ENCODE assay signal across 8 cellular contexts in the genomic region with DNA sequence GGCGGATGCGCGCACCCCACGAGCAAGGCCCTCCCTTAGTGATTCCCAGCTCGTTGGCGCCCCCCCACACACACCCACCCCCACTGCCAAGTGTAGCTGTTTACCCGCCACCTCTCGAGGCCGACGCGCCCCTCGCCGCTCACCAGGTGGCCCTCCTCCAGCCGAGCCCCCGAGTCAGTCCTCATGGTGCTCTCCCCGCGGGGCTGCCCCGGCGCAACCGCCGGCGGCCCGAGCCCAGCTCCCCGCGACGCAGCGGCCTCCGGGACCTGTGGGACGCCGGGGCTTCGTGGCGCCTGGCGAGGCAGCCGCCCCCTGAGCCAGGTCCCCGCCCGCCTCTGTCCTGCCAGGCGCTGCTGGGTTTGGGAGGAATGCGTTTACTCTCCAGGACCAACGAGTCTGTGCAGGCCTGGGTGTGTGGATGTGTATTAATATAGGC. TPM values are rescaled to one million over a fixed set of nuclear protein-coding genes. Genes with fewer than 3 reads are reported as not detected.
DNase-seq lines count a peak whose midpoint lies in the region; ATAC-seq, FAIRE-seq and TF ChIP-seq lines count a peak whose summit lies in the region.

A gene with protein sequence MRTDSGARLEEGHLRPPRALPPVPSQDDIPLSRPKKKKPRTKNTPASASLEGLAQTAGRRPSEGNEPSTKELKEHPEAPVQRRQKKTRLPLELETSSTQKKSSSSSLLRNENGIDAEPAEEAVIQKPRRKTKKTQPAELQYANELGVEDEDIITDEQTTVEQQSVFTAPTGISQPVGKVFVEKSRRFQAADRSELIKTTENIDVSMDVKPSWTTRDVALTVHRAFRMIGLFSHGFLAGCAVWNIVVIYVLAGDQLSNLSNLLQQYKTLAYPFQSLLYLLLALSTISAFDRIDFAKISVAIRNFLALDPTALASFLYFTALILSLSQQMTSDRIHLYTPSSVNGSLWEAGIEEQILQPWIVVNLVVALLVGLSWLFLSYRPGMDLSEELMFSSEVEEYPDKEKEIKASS (minus strand): TSS at position 288 of the 436 bp plus-strand sequence. CDS start 103 bp downstream, at position 185.

- in situ Hi-C loops in G401 (cut with HindIII; ENCODE audit: low sequenced_read_pairs), result no loop called here

- peak within 1 kb of the TSS; percentile 87 for H3K9ac ChIP-seq in HUES64 (ENCODE audit: low read depth, low read length)
- peak within 1 kb of the TSS; percentile 91 for H3K9ac ChIP-seq in endothelial cell of umbilical vein (replicated peaks; ENCODE audit: extremely low read depth, insufficient read depth, low read length)

- dilution Hi-C loops in endothelial cell of umbilical vein (cut with MboI; ENCODE audit: extremely low pct_ligation_motif_present, low sequenced_read_pairs), result no loop called here

- POLR2A ChIA-PET in endothelial cell of umbilical vein (lab: Charles Lee), result no interaction called here

- no TSS peak for BruUV-seq in endothelial cell of umbilical vein (replicated peaks; lab: Mats Ljungman, UMichigan)

- H3K9me1 ChIP-seq in endothelial cell of umbilical vein (replicated peaks; ENCODE audit: control insufficient read depth, extremely low read depth, insufficient read depth, low read length), result no peaks in the 10 kb centered on the region

- peak within 1 kb of the TSS; percentile 92 for H2AFZ ChIP-seq in endothelial cell of umbilical vein (ENCODE audit: low read depth, low read length)

- peaks cover 16% of the 10 kb centered on the region for H3K4me1 ChIP-seq in HUES64 (ENCODE audit: insufficient read depth, low read length)
- H3K4me1 ChIP-seq in endothelial cell of umbilical vein (ENCODE audit: control insufficient read depth, extremely low read depth, insufficient read depth, low read length), result peaks cover 12% of the 10 kb centered on the region
- H3K4me1 ChIP-seq in suprapubic skin, result peaks cover 31% of the 10 kb centered on the region

- H3K4me3 ChIP-seq in HUES64 (ENCODE audit: low read length) (peak within 1 kb of the TSS; percentile 87), endothelial cell of umbilical vein (replicated peaks in 1 of 3; ENCODE audit: insufficient read depth in 1 of 3, low read depth in 1 of 3, low read length in 3 of 3) (peak within 1 kb of the TSS; percentile 62 to 93 (median 77)), suprapubic skin (peak within 1 kb of the TSS; percentile 92)

- intact Hi-C loops in endothelial cell of umbilical vein (cut with micrococcal nuclease), result loop anchor here (1.0 to 5.0 kb wide), 4 partner anchors 12 to 192 kb away; a partner anchor contains a TSS

- H4K20me1 ChIP-seq in endothelial cell of umbilical vein (replicated peaks; ENCODE audit: control insufficient read depth, extremely low read depth, insufficient read depth, low read length), result no peaks in the 10 kb centered on the region

- TF ChIP-seq POLR2A in endothelial cell of umbilical vein (IDR thresholded peaks at IDR 0.05; ENCODE audit: low read depth, low read length) (peak; percentile 10), suprapubic skin (IDR thresholded peaks at IDR 0.05) (peak in 1 of 2 donors; percentile 56)

- ATAC-seq in GM21528 (IDR thresholded peaks at IDR 0.05; ENCODE audit: low FRiP score, unreplicated experiment), result peak; percentile 42

- CTCF ChIA-PET in endothelial cell of umbilical vein (lab: Charles Lee), result interaction anchor here (1.0 to 2.3 kb wide), 5 partner anchors 10 to 177 kb away, joined by 3 to 13 read pairs (median 4); a partner anchor contains a TSS

- H3K4me2 ChIP-seq in endothelial cell of umbilical vein (ENCODE audit: insufficient read depth, low read length), result peak within 1 kb of the TSS; percentile 98

- H3K27ac ChIP-seq in HUES64 (ENCODE audit: low read depth, low read length) (peak within 1 kb of the TSS; percentile 86), endothelial cell of umbilical vein (ENCODE audit: insufficient read depth, low read depth, low read length) (peak within 1 kb of the TSS; percentile 87), suprapubic skin (peak within 1 kb of the TSS; percentile 97)

- DNase-seq in G401 (ENCODE audit: low spot score) (peak; percentile 62), endothelial cell of umbilical vein (ENCODE audit: low read depth, low spot score) (peak; percentile 61), mucosa of gallbladder (ENCODE audit: low spot score) (peak; percentile 29), suprapubic skin (ENCODE audit: low spot score in 2 of 2) (peak; percentile 81 to 84), UCSD-AML1 (lab: John Stamatoyannopoulos, UW; ENCODE audit: unreplicated experiment) (no peak)
- peak; percentile 54 for DNase-seq in activated CD4-positive, CD25-positive, alpha-beta regulatory T cell treated with anti-CD3 and anti-CD28 coated beads, Interleukin-2, amount 50 U/mL, for 72 hours

- WGBS in HUES64, result under 1% methylated on average over 38 of the region's 39 CpGs
- 2% methylated on average over 26 of the region's 39 CpGs for WGBS in suprapubic skin

- TF ChIP-seq CTCF in endothelial cell of umbilical vein (IDR thresholded peaks at IDR 0.05; ENCODE audit: extremely low read depth in 1 of 2, insufficient read depth in 1 of 2, low read depth in 1 of 2, low read length in 2 of 2) (no peak), suprapubic skin (IDR thresholded peaks at IDR 0.05) (no peak)

- no peaks in the 10 kb centered on the region for H3K27me3 ChIP-seq in HUES64 (ENCODE audit: insufficient read depth, low read length)
- no peaks in the 10 kb centered on the region for H3K27me3 ChIP-seq in endothelial cell of umbilical vein (ENCODE audit: control insufficient read depth in 2 of 2, insufficient read depth in 2 of 2, low read length in 2 of 2)
- no peaks in the 10 kb centered on the region for H3K27me3 ChIP-seq in suprapubic skin

- peak; percentile 21 for FAIRE-seq in endothelial cell of umbilical vein (lab: Jason Lieb, UNC)

- no peaks in the 10 kb centered on the region for H3K9me3 ChIP-seq in HUES64 (ENCODE audit: insufficient read depth, low read depth, low read length)
- H3K9me3 ChIP-seq in endothelial cell of umbilical vein (replicated peaks; ENCODE audit: control insufficient read depth, insufficient read depth, low read length), result no peaks in the 10 kb centered on the region
- no peaks in the 10 kb centered on the region for H3K9me3 ChIP-seq in suprapubic skin

- no peak for TF ChIP-seq EP300 in suprapubic skin (IDR thresholded peaks at IDR 0.05)

- peaks cover 14% of the 10 kb centered on the region for H3K79me2 ChIP-seq in endothelial cell of umbilical vein (ENCODE audit: control insufficient read depth, insufficient read depth, low read length)

- peaks cover 11% of the 10 kb centered on the region for H3K36me3 ChIP-seq in HUES64 (ENCODE audit: insufficient read depth, low read length)
- H3K36me3 ChIP-seq in endothelial cell of umbilical vein (ENCODE audit: control insufficient read depth in 2 of 2, extremely low read depth in 1 of 2, insufficient read depth in 2 of 2, low read length in 2 of 2), result no peaks in the 10 kb centered on the region
- peaks cover 9% of the 10 kb centered on the region for H3K36me3 ChIP-seq in suprapubic skin

TF ChIP-seq in endothelial cell of umbilical vein, 7 proteins besides CTCF, POLR2A, EP300 and RAD21:
- TF ChIP-seq POLR2AphosphoS5 (IDR thresholded peaks at IDR 0.05; ENCODE audit: insufficient read depth, low read depth, low read length), result peak; percentile 63
- TF ChIP-seq GATA2 (IDR thresholded peaks at IDR 0.05; ENCODE audit: insufficient read depth, insufficient read length, low read depth, low read length), result no peak
- no peak for TF ChIP-seq MYC (IDR thresholded peaks at IDR 0.05; ENCODE audit: low read depth, low read length)
TF ChIP-seq in endothelial cell of umbilical vein: peak in this region for 1.

RNA-seq across cellular contexts. Expression of the gene that starts here (rescaled TPM):
- 153 and 240 TPM in 2 replicates for total RNA-seq in G401 (2014; rRNA removed; shearing (Covaris generic))
- polyA plus RNA-seq in HUES64 (2013, experiment 1 of 2), result 33.5 TPM
- polyA plus RNA-seq in HUES64 (2013, experiment 2 of 2), result 36.7 TPM
- total RNA-seq in endothelial cell of umbilical vein (57.2 and 64.7 TPM in 2 replicates), mucosa of gallbladder (13.5 TPM), suprapubic skin (10 to 100 TPM; 41.4 to 76.6 (median 66.2) TPM)
- 36.3 and 41.2 TPM in 2 replicates for polyA plus RNA-seq in endothelial cell of umbilical vein
- 43.5 and 52.9 TPM in 2 replicates for polyA plus RNA-seq in endothelial cell of umbilical vein (2011; cell fraction: cytosol; rRNA removed)
- polyA plus RNA-seq in endothelial cell of umbilical vein (2011; cell fraction: nucleus; rRNA removed), result 43.9 and 58.1 TPM in 2 replicates
- 28.2 and 36.8 TPM in 2 replicates for polyA plus RNA-seq in endothelial cell of umbilical vein (2012)
- 56.0 and 66.7 TPM in 2 replicates for polyA minus RNA-seq in endothelial cell of umbilical vein
- 7.5 TPM for polyA minus RNA-seq in endothelial cell of umbilical vein (2011; cell fraction: cytosol; rRNA and poly(A)+ RNA removed)
- polyA minus RNA-seq in endothelial cell of umbilical vein (2011; cell fraction: nucleus; rRNA and poly(A)+ RNA removed), result 35.4 and 55.9 TPM in 2 replicates
